Comparison of ENCODE assay signal across 21 cellular contexts in genomic region chr1:224809613-224810012, GRCh38.
"Had no signal": no experiment of that assay in that cellular context is flagged by ENCODE, and none has a peak within 500 bp of the region (broad histone marks: within the 10 kb centered on the region; RNA-seq: fewer than 3 reads in every experiment).

No MANE protein-coding gene starts in this region.

- H3K27me3 ChIP-seq: colonic mucosa, esophagus squamous epithelium, neural progenitor cell, spleen, testis had no signal

- H3K4me2 ChIP-seq: neural progenitor cell had no signal

- H3K4me1 ChIP-seq: colonic mucosa, esophagus squamous epithelium, left ventricle myocardium inferior, lower lobe of right lung, neural progenitor cell, psoas muscle, spleen, testis had no signal

- ATAC-seq: left cardiac atrium; lower lobe of right lung; psoas muscle; sciatic nerve; stimulated activated memory B cell treated with anti-CD40 and anti-IgM and Interleukin-4, amounts not matched to agents 10 μg/mL and 1 μg/mL and 100 μg/mL, for 72 hours; stimulated activated naive CD8-positive, alpha-beta T cell treated with anti-CD3 and anti-CD28 coated beads, Interleukin-15, amount 100 ng/mL, for 72 hours had no signal

- H3K36me3 ChIP-seq: colonic mucosa, esophagus squamous epithelium, left ventricle myocardium inferior, lower lobe of right lung, neural progenitor cell, spleen had no signal

- FAIRE-seq: kidney, urothelium cell line had no signal

- H3K9ac ChIP-seq: neural progenitor cell had no signal

- H3K4me3 ChIP-seq: colonic mucosa, esophagus squamous epithelium, left ventricle myocardium inferior, lower lobe of right lung, neural progenitor cell, psoas muscle, spleen, testis had no signal

- H3K27ac ChIP-seq: colonic mucosa, esophagus squamous epithelium, left ventricle myocardium inferior, lower lobe of right lung, neural progenitor cell, psoas muscle, spleen, testis had no signal

- H2AFZ ChIP-seq: neural progenitor cell had no signal

- H3K9me3 ChIP-seq: colonic mucosa, esophagus squamous epithelium, lower lobe of right lung, psoas muscle, testis had no signal

- DNase-seq: colonic mucosa; dermis blood vessel endothelial cell; esophagus squamous epithelium; foreskin fibroblast; kidney; left cardiac atrium; left ventricle myocardium inferior; lower lobe of right lung; midbrain; occipital lobe; psoas muscle; spleen; stimulated activated CD4-positive, alpha-beta T cell treated with anti-CD3 and anti-CD28 coated beads, Interleukin-15, amount 100 ng/mL, for 24 hours; stimulated activated CD4-positive, alpha-beta T cell treated with anti-CD3 and anti-CD28 coated beads, Interleukin-1b, Interleukin-23, amount 100 ng/mL, for 48 hours; stimulated activated CD4-positive, alpha-beta T cell treated with anti-CD3 and anti-CD28 coated beads, Interleukin-4, amount 100 ng/mL, for 24 hours; stimulated activated naive CD8-positive, alpha-beta T cell treated with anti-CD3 and anti-CD28 coated beads, Interleukin-15, amount 100 ng/mL, for 72 hours; testis had no signal
